In the genomic region with DNA sequence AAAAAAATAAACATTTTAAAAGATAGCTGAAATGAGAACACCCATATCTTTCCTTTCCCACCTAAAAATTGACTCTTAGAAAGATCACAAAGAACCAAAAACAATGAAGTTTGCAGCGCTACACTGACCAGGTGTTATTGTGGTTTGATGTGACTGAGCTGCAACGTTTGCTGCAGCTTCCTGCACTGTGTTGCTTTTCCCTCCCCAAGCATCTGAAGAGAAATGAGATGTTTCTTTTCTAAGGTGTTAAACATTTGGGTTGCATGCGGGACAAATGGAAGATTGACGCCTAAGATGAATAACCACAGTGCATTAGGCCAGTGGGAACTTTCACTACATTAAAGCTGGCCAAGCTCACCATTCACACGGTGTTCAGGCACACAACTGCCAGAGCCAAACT, we compare ENCODE assay signal across 1 cellular context.
TF ChIP-seq lines count a peak whose summit lies in the region.

No MANE protein-coding gene starts in this region.

TF ChIP-seq in SK-N-SH, 30 proteins besides CTCF, POLR2A, EP300 and RAD21 (continued from another document):
- TF ChIP-seq NFIC (IDR thresholded peaks at IDR 0.05; ENCODE audit: borderline replicate concordance), result no peak
- TF ChIP-seq, protein P1, sequence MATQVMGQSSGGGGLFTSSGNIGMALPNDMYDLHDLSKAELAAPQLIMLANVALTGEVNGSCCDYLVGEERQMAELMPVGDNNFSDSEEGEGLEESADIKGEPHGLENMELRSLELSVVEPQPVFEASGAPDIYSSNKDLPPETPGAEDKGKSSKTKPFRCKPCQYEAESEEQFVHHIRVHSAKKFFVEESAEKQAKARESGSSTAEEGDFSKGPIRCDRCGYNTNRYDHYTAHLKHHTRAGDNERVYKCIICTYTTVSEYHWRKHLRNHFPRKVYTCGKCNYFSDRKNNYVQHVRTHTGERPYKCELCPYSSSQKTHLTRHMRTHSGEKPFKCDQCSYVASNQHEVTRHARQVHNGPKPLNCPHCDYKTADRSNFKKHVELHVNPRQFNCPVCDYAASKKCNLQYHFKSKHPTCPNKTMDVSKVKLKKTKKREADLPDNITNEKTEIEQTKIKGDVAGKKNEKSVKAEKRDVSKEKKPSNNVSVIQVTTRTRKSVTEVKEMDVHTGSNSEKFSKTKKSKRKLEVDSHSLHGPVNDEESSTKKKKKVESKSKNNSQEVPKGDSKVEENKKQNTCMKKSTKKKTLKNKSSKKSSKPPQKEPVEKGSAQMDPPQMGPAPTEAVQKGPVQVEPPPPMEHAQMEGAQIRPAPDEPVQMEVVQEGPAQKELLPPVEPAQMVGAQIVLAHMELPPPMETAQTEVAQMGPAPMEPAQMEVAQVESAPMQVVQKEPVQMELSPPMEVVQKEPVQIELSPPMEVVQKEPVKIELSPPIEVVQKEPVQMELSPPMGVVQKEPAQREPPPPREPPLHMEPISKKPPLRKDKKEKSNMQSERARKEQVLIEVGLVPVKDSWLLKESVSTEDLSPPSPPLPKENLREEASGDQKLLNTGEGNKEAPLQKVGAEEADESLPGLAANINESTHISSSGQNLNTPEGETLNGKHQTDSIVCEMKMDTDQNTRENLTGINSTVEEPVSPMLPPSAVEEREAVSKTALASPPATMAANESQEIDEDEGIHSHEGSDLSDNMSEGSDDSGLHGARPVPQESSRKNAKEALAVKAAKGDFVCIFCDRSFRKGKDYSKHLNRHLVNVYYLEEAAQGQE (IDR thresholded peaks at IDR 0.05; ENCODE audit: low read depth, low read length), result no peak
- TF ChIP-seq, protein P2, sequence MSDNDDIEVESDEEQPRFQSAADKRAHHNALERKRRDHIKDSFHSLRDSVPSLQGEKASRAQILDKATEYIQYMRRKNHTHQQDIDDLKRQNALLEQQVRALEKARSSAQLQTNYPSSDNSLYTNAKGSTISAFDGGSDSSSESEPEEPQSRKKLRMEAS (IDR thresholded peaks at IDR 0.05; ENCODE audit: low read depth), result no peak
- no peak for TF ChIP-seq RCOR1 (IDR thresholded peaks at IDR 0.05; ENCODE audit: low read length)
- no peak for TF ChIP-seq MEF2A (IDR thresholded peaks at IDR 0.05; ENCODE audit: borderline replicate concordance, low read depth)
- no peak for TF ChIP-seq GATA2 (CRISPR knock-in tag; IDR thresholded peaks at IDR 0.05)
